ENCODE assay signal across 25 cellular contexts in the genomic region with DNA sequence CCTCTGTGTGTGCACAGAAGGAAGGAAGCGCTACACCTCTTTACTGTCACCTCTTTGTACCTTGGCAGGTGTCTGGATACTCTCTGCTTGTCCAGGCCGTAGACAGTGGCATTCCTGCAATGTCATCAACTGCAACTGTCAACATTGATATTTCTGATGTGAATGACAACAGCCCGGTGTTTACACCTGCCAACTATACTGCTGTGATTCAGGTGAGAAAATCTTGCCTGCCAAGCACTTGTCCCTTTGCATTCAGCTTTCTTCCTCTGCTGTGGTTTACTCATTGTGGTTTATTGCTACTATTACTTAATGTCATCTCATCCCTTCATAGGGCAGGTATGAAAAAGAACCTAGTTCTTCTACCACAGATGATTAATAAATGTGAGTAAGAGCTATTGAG.
DNase-seq lines count a peak whose midpoint lies in the region; ATAC-seq, FAIRE-seq and TF ChIP-seq lines count a peak whose summit lies in the region.
"Had no signal": no experiment of that assay in that cellular context is flagged by ENCODE, and none has a peak within 500 bp of the region (broad histone marks: within the 10 kb centered on the region; RNA-seq: fewer than 3 reads in every experiment).

No MANE protein-coding gene starts in this region.

- no peak for TF ChIP-seq CTCF in VCaP (conservative IDR thresholded peaks at IDR 0.05)

- no peak for FAIRE-seq in GM12891 (lab: Jason Lieb, UNC)
- FAIRE-seq: HTR-8/SVneo had no signal

- ATAC-seq in Right ventricle myocardium superior (ENCODE audit: poor library complexity): no peak
- ATAC-seq: activated CD8-positive, alpha-beta T cell treated with anti-CD3 and anti-CD28 coated beads, Interleukin-2, amount 10 ng/mL, durations not matched to agents 7 days and 5 days; effector memory CD8-positive, alpha-beta T cell; HCT116; heart left ventricle; left lobe of liver had no signal

- peak; percentile 53 for DNase-seq in COLO668 (lab: John Stamatoyannopoulos, UW; ENCODE audit: unreplicated experiment)
- peak; percentile 58 for DNase-seq in DMS53 treated with DMSO at 0.1 percent for 48 hours (lab: John Stamatoyannopoulos, UW; ENCODE audit: unreplicated experiment)
- peak; percentile 83 for DNase-seq in NCI-H510A (lab: John Stamatoyannopoulos, UW)
- DNase-seq in cerebellum (ENCODE audit: low spot score): no peak
- DNase-seq in Right ventricle myocardium superior: no peak
- no peak for DNase-seq in hippocampal formation (lab: John Stamatoyannopoulos, UW)
- DNase-seq in GM12891 (ENCODE audit: insufficient read length, low spot score): no peak
- DNase-seq: activated CD4-positive, alpha-beta T cell treated with anti-CD3 and anti-CD28 coated beads for 1 hour; activated CD8-positive, alpha-beta T cell treated with anti-CD3 and anti-CD28 coated beads, Interleukin-2, amount 10 ng/mL, durations not matched to agents 7 days and 5 days; anterior cingulate cortex; cortex of kidney; effector memory CD8-positive, alpha-beta T cell; foreskin fibroblast; heart left ventricle; KG1; naive B cell; NCI-H1694 treated with DMSO at 0.1 percent for 48 hours; nucleus accumbens; SK-N-SH; stimulated activated naive CD4-positive, alpha-beta T cell had no signal

- no peak for TF ChIP-seq POLR2A in GM12891 (IDR thresholded peaks at IDR 0.05; ENCODE audit: low read depth, low read length)

- peak overlapping the region; percentile 17; the same call in 1 of the 2 replicates for H3K27ac ChIP-seq in VCaP
- H3K27ac ChIP-seq: cardiac muscle cell, heart left ventricle had no signal

- intact Hi-C loops in Right ventricle myocardium superior (cut with DNase I): no loop called here

TF ChIP-seq in GM12891, 5 proteins besides CTCF, POLR2A, EP300 and RAD21:
- TF ChIP-seq POLR2AphosphoS5 (IDR thresholded peaks at IDR 0.05; ENCODE audit: low read depth, low read length) (no peak), POU2F2 (IDR thresholded peaks at IDR 0.05; ENCODE audit: low read depth, low read length) (no peak), TAF1 (IDR thresholded peaks at IDR 0.05; ENCODE audit: low read depth, low read length) (no peak), SPI1 (IDR thresholded peaks at IDR 0.05; ENCODE audit: low read depth, low read length) (no peak), PAX5 (IDR thresholded peaks at IDR 0.05; ENCODE audit: insufficient read depth, low read length, severe bottlenecking) (no peak)

Comparison
In these comparisons a context has a peak if more than half of its experiments do, and no peak if none do; other contexts are left out.
1. DNase-seq: peak in COLO668 (single experiment), DMS53 treated with DMSO at 0.1 percent for 48 hours (single experiment) and NCI-H510A (single experiment); none in cerebellum (single experiment), Right ventricle myocardium superior (single experiment), hippocampal formation (0 of 2) and GM12891 (single experiment).